In the genomic region with DNA sequence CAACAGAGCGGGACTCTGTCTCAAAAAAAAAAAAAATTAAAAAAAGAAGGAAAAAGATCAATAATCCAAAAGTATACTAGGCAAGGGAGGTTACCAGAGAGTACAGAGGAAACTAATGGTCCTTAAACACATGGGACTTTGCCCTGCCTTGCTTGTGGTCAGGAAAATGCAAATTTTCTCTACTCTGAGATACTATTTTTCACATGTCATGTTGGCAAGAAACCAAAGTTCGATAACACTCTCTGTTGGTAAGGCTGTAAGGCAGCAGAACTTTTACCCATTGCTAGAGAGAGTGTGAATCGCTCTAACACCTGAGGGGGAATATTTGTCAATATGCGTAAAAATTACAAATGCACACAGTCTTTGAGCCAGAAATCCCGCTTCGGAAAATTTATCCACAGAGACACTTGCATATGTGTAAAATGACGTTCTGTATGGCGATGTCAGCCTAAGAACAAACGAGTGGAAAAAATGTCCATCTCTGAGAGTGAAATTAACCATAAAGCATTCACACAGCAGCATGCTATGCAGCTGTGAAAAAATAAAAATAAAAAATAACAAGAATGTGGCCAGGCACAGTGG, we compare ENCODE assay signal across 1 cellular context.
TF ChIP-seq lines count a peak whose summit lies in the region.

No MANE protein-coding gene starts in this region.

TF ChIP-seq in K562, 482 proteins besides CTCF, POLR2A, EP300 and RAD21 (continued from another document):
- TF ChIP-seq ATF4 (CRISPR knock-in tag; IDR thresholded peaks at IDR 0.05) (no peak), ERF (CRISPR knock-in tag; IDR thresholded peaks at IDR 0.05) (no peak), COPS2 (conservative IDR thresholded peaks at IDR 0.05) (no peak), ZBTB17 (CRISPR knock-in tag; IDR thresholded peaks at IDR 0.05) (peak; percentile 82), FOXJ3 (CRISPR knock-in tag; IDR thresholded peaks at IDR 0.05) (no peak), DPF2 (IDR thresholded peaks at IDR 0.05) (peak; percentile 51), NFE2 (IDR thresholded peaks at IDR 0.05; ENCODE audit: low read depth) (peak; percentile 43; the same call in 1 of the 2 replicates), ATF3 (IDR thresholded peaks at IDR 0.05) (no peak), ATF3 (CRISPR knock-in tag; conservative IDR thresholded peaks at IDR 0.05) (no peak), SMARCA5 (IDR thresholded peaks at IDR 0.05) (no peak), ZNF212 (CRISPR knock-in tag; IDR thresholded peaks at IDR 0.05) (no peak), ZNF140 (CRISPR knock-in tag; IDR thresholded peaks at IDR 0.05) (no peak), TSC22D4 (tag; IDR thresholded peaks at IDR 0.05) (no peak), CHCHD3 (CRISPR knock-in tag; IDR thresholded peaks at IDR 0.05) (no peak), ESRRA (IDR thresholded peaks at IDR 0.05; ENCODE audit: borderline replicate concordance, low read depth) (peak; percentile 28; the same call in 1 of the 2 replicates), KDM5B (IDR thresholded peaks at IDR 0.05; ENCODE audit: insufficient replicate concordance, low read depth, low read length) (no peak), RBFOX2 (IDR thresholded peaks at IDR 0.05; ENCODE audit: low read depth, low read length) (no peak), RBM39 (optimal IDR thresholded peaks at IDR 0.05; ENCODE audit: low read depth, low read length) (no peak)
- TF ChIP-seq, protein P1, sequence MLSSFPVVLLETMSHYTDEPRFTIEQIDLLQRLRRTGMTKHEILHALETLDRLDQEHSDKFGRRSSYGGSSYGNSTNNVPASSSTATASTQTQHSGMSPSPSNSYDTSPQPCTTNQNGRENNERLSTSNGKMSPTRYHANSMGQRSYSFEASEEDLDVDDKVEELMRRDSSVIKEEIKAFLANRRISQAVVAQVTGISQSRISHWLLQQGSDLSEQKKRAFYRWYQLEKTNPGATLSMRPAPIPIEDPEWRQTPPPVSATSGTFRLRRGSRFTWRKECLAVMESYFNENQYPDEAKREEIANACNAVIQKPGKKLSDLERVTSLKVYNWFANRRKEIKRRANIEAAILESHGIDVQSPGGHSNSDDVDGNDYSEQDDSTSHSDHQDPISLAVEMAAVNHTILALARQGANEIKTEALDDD (IDR thresholded peaks at IDR 0.05) = peak; percentile 67
- TF ChIP-seq, protein P2, sequence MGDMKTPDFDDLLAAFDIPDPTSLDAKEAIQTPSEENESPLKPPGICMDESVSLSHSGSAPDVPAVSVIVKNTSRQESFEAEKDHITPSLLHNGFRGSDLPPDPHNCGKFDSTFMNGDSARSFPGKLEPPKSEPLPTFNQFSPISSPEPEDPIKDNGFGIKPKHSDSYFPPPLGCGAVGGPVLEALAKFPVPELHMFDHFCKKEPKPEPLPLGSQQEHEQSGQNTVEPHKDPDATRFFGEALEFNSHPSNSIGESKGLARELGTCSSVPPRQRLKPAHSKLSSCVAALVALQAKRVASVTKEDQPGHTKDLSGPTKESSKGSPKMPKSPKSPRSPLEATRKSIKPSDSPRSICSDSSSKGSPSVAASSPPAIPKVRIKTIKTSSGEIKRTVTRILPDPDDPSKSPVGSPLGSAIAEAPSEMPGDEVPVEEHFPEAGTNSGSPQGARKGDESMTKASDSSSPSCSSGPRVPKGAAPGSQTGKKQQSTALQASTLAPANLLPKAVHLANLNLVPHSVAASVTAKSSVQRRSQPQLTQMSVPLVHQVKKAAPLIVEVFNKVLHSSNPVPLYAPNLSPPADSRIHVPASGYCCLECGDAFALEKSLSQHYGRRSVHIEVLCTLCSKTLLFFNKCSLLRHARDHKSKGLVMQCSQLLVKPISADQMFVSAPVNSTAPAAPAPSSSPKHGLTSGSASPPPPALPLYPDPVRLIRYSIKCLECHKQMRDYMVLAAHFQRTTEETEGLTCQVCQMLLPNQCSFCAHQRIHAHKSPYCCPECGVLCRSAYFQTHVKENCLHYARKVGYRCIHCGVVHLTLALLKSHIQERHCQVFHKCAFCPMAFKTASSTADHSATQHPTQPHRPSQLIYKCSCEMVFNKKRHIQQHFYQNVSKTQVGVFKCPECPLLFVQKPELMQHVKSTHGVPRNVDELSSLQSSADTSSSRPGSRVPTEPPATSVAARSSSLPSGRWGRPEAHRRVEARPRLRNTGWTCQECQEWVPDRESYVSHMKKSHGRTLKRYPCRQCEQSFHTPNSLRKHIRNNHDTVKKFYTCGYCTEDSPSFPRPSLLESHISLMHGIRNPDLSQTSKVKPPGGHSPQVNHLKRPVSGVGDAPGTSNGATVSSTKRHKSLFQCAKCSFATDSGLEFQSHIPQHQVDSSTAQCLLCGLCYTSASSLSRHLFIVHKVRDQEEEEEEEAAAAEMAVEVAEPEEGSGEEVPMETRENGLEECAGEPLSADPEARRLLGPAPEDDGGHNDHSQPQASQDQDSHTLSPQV (IDR thresholded peaks at IDR 0.05) = peak; percentile 60
TF ChIP-seq in K562: peak in this region for 14.
